In the genomic region with DNA sequence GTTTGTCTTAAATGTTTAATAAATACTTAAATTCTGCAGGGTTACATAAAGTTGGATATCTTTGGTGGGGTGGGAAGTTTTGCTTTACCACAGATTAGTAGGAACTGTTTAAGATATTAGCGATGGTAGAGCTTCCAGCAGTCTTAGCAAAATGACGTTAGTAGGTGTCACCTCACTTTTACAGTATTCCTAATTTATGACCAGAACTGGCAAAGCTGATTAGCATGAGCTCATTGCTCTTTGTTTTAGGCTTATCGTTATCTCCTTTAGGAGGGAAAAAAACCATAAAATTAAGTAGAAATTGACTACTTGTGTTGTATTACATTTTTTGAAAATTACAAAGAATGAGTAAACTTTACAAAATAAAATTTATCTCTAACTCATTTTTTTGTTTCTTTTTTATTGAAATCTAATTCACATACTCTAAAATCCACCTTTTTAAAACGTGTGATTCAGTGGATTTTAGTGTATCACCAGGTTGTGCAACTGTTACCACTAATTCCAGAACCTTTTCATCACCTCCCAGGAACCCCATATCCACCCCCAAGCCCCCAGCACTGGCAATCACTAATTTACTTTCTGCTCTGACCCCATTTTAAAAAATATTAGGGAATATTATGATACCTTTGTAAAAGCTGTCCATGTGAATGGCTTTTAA, we compare ENCODE assay signal across 18 cellular contexts.
"Had no signal": no experiment of that assay in that cellular context is flagged by ENCODE, and none has a peak within 500 bp of the region (broad histone marks: within the 10 kb centered on the region; RNA-seq: fewer than 3 reads in every experiment).

No MANE protein-coding gene starts in this region.

- FAIRE-seq: urothelium cell line had no signal

- H3K27ac Mint-ChIP-seq: activated CD4-positive, alpha-beta memory T cell treated with anti-CD3 and anti-CD28 coated beads, Interleukin-2, amount 10 ng/mL, durations not matched to agents 7 days and 5 days; activated naive CD4-positive, alpha-beta T cell treated with anti-CD3 and anti-CD28 coated beads, Interleukin-2, amount 10 ng/mL, durations not matched to agents 7 days and 5 days; activated T-cell treated with anti-CD3 and anti-CD28 coated beads, Interleukin-2, amount 50 U/mL, for 24 hours; neural progenitor cell had no signal

- ATAC-seq: gastroesophageal sphincter, left colon, lower lobe of right lung, sciatic nerve, WTC11 had no signal

- H3K27ac ChIP-seq: adrenal gland, coronary artery, lower lobe of right lung, neural progenitor cell had no signal

- H3K4me3 ChIP-seq: adrenal gland, coronary artery, gastroesophageal sphincter, lower lobe of right lung, neural progenitor cell, stomach had no signal

- H3K9me3 Mint-ChIP-seq: activated CD4-positive, alpha-beta memory T cell treated with anti-CD3 and anti-CD28 coated beads, Interleukin-2, amount 10 ng/mL, durations not matched to agents 7 days and 5 days; activated naive CD4-positive, alpha-beta T cell treated with anti-CD3 and anti-CD28 coated beads, Interleukin-2, amount 10 ng/mL, durations not matched to agents 7 days and 5 days; activated T-cell treated with anti-CD3 and anti-CD28 coated beads, Interleukin-2, amount 50 U/mL, for 24 hours; neural progenitor cell; WTC11 had no signal

- H3K4me2 ChIP-seq: neural progenitor cell had no signal

- H3K27me3 ChIP-seq: adrenal gland, gastroesophageal sphincter, neural progenitor cell, stomach had no signal

- H2AFZ ChIP-seq: neural progenitor cell had no signal

- H3K36me3 Mint-ChIP-seq: activated naive CD4-positive, alpha-beta T cell treated with anti-CD3 and anti-CD28 coated beads, Interleukin-2, amount 10 ng/mL, durations not matched to agents 7 days and 5 days; WTC11 had no signal

- DNase-seq: activated CD4-positive, alpha-beta memory T cell treated with anti-CD3 and anti-CD28 coated beads, Interleukin-2, amount 10 ng/mL, durations not matched to agents 7 days and 5 days; activated CD4-positive, alpha-beta T cell treated with anti-CD3 and anti-CD28 coated beads for 4 hours; activated naive CD4-positive, alpha-beta T cell treated with anti-CD3 and anti-CD28 coated beads, Interleukin-2, amount 10 ng/mL, durations not matched to agents 7 days and 5 days; activated T-cell treated with anti-CD3 and anti-CD28 coated beads, Interleukin-2, amount 50 U/mL, for 24 hours; adrenal gland; central memory CD4-positive, alpha-beta T cell; effector CD4-positive, alpha-beta T cell; left colon; lower lobe of right lung; stimulated activated CD4-positive, alpha-beta T cell treated with anti-CD3 and anti-CD28 coated beads, Interleukin-1b, Interleukin-23, amount 100 ng/mL, for 48 hours; stomach; T-helper 2 cell had no signal

- H3K9ac ChIP-seq: neural progenitor cell had no signal

- H3K36me3 ChIP-seq: adrenal gland, neural progenitor cell had no signal

- H3K9me3 ChIP-seq: adrenal gland, gastroesophageal sphincter, lower lobe of right lung, stomach had no signal

- H3K4me3 Mint-ChIP-seq: activated CD4-positive, alpha-beta memory T cell treated with anti-CD3 and anti-CD28 coated beads, Interleukin-2, amount 10 ng/mL, durations not matched to agents 7 days and 5 days; activated naive CD4-positive, alpha-beta T cell treated with anti-CD3 and anti-CD28 coated beads, Interleukin-2, amount 10 ng/mL, durations not matched to agents 7 days and 5 days; activated T-cell treated with anti-CD3 and anti-CD28 coated beads, Interleukin-2, amount 50 U/mL, for 24 hours; neural progenitor cell; WTC11 had no signal
